Comparison of ENCODE assay signal across 20 cellular contexts in genomic region chr2:158656492-158657190, GRCh38.
A peak's percentile ranks its signal among the peaks of the same experiment; 100 is the strongest.
DNase-seq lines count a peak whose midpoint lies in the region; ATAC-seq and TF ChIP-seq lines count a peak whose summit lies in the region.
"Had no signal": no experiment of that assay in that cellular context is flagged by ENCODE, and none has a peak within 500 bp of the region (broad histone marks: within the 10 kb centered on the region; RNA-seq: fewer than 3 reads in every experiment).

No MANE protein-coding gene starts in this region.

- H3K9me1 ChIP-seq in IMR-90 (ENCODE audit: insufficient read depth, low read length): peaks cover 15% of the 10 kb centered on the region

- H2BK20ac ChIP-seq in IMR-90 (ENCODE audit: low read depth, low read length): no peak overlapping the region

- H3K23ac ChIP-seq in IMR-90 (ENCODE audit: low read depth, low read length): no peak overlapping the region

- no peak for TF ChIP-seq POLR2A in IMR-90 (IDR thresholded peaks at IDR 0.05; ENCODE audit: low read depth, low read length)

- POLR2A ChIA-PET in IMR-90 (lab: Charles Lee; ENCODE audit: unreplicated experiment): no interaction called here

- H4K8ac ChIP-seq in IMR-90 (ENCODE audit: low read depth in 2 of 2, low read length in 2 of 2): no peak overlapping the region

- CTCF ChIA-PET in IMR-90 (lab: Yijun Ruan, JAX): interaction anchor here (0.6 kb wide), 1 partner anchor 11 kb away, joined by 3 read pairs; no protein-coding TSS in a partner anchor

- H2AK5ac ChIP-seq in IMR-90 (ENCODE audit: low read depth, low read length): no peak overlapping the region

- no peak overlapping the region for H3K56ac ChIP-seq in IMR-90 (ENCODE audit: extremely low read depth, insufficient read depth, low read length)

- no peak overlapping the region for H2BK15ac ChIP-seq in IMR-90 (ENCODE audit: low read depth, low read length)

- WGBS in IMR-90 (ENCODE audit: extremely low coverage in 2 of 2, insufficient read length in 1 of 2), 2 experiments: 72% methylated on average over 5 of the region's 10 CpGs; no CpG with 5 or more reads in 1 of the 2 experiments

- no peak overlapping the region for H3K14ac ChIP-seq in IMR-90 (replicated peaks; ENCODE audit: low read depth, low read length)

- H3K27ac ChIP-seq in BLaER1 treated with 17β-estradiol and CSF1 and Interleukin-3, amounts not matched to agents 10 nM and 100 nM: peak overlapping the region in 5 of 11 experiments; percentile 10 to 70 (median 53); a peak in 6 of 22 replicates
- H3K27ac ChIP-seq in IMR-90 (ENCODE audit: insufficient read depth, low read length): no peak overlapping the region

- no peak for TF ChIP-seq CTCF in IMR-90 (conservative IDR thresholded peaks at IDR 0.05; ENCODE audit: low read depth, low read length)

- H3K4ac ChIP-seq in IMR-90 (ENCODE audit: low read depth, low read length): no peak overlapping the region

- H4K5ac ChIP-seq in IMR-90 (ENCODE audit: low read depth, low read length): no peak overlapping the region

- no peak overlapping the region for H3K18ac ChIP-seq in IMR-90 (ENCODE audit: low read depth, low read length)

- no TSS peak for BruUV-seq in IMR-90 (replicated peaks; lab: Mats Ljungman, UMichigan)

- no peak overlapping the region for H2BK120ac ChIP-seq in IMR-90 (ENCODE audit: low read depth, low read length)

- no peaks in the 10 kb centered on the region for H4K20me1 ChIP-seq in BLaER1 treated with 17β-estradiol and CSF1 and Interleukin-3, amounts not matched to agents 10 nM and 100 nM
- H4K20me1 ChIP-seq in IMR-90 (ENCODE audit: insufficient read depth, low read length): no peaks in the 10 kb centered on the region

- in situ Hi-C loops in IMR-90 (cut with MboI; ENCODE audit: low sequenced_read_pairs): no loop called here

- H2BK5ac ChIP-seq in IMR-90 (ENCODE audit: low read depth, low read length, poor library complexity, severe bottlenecking): no peak overlapping the region

- TF ChIP-seq RAD21 in IMR-90 (IDR thresholded peaks at IDR 0.05; ENCODE audit: low read length): no peak

- H3K4me2 ChIP-seq in BLaER1 treated with 17β-estradiol and CSF1 and Interleukin-3, amounts not matched to agents 10 nM and 100 nM: peak overlapping the region in 10 of 11 experiments; percentile 12 to 84 (median 77); a peak in 18 of 22 replicates
- H3K4me2 ChIP-seq in IMR-90 (ENCODE audit: low read depth, low read length): no peak overlapping the region

- H4K91ac ChIP-seq in IMR-90 (ENCODE audit: insufficient read depth, low read depth, low read length): no peak overlapping the region

- peak overlapping the region in 4 of 11 experiments; percentile 27 to 58 (median 54); a peak in 6 of 22 replicates for H3K9ac ChIP-seq in BLaER1 treated with 17β-estradiol and CSF1 and Interleukin-3, amounts not matched to agents 10 nM and 100 nM
- no peak overlapping the region for H3K9ac ChIP-seq in IMR-90 (ENCODE audit: low read depth, low read length)

- H2AK9ac ChIP-seq in IMR-90 (replicated peaks; ENCODE audit: low read depth, low read length, poor library complexity): no peak overlapping the region

- H3K79me1 ChIP-seq in IMR-90 (ENCODE audit: low read depth in 1 of 2, low read length in 2 of 2): no peaks in the 10 kb centered on the region

- DNase-seq in IMR-90 (no peak), myocyte (ENCODE audit: low read depth) (peak; percentile 54), sciatic nerve (ENCODE audit: low spot score) (no peak), cardiac septum (ENCODE audit: low spot score) (no peak)
- no peak for DNase-seq in activated naive CD4-positive, alpha-beta T cell treated with anti-CD3 and anti-CD28 coated beads, Interleukin-2, amount 50 U/mL, for 16 hours
- DNase-seq: AML-193, DMS53, GDM1, H7, MV-4-11, NCI-H1105 treated with DMSO at 0.1 percent for 48 hours, NCI-H2081, NCI-H2171, NCI-H446, NCI-H526 treated with DMSO at 0.1 percent for 48 hours, OCI-M1, Right ventricle myocardium superior had no signal

- peak overlapping the region; percentile 37 for H2AFZ ChIP-seq in IMR-90 (replicated peaks; ENCODE audit: low read length, poor library complexity)

- H3K27me3 ChIP-seq in BLaER1 treated with 17β-estradiol and CSF1 and Interleukin-3, amounts not matched to agents 10 nM and 100 nM: no peaks in the 10 kb centered on the region
- no peaks in the 10 kb centered on the region for H3K27me3 ChIP-seq in IMR-90 (ENCODE audit: control insufficient read depth, insufficient read depth, low read length)

- intact Hi-C loops in IMR-90 (cut with micrococcal nuclease) (no loop called here), sciatic nerve (cut with DNase I) (no loop called here), cardiac septum (cut with DNase I) (no loop called here)

- ATAC-seq in IMR-90 (ENCODE audit: low read depth) (no peak), sciatic nerve (peak; percentile 11), GM18502 (IDR thresholded peaks at IDR 0.05; ENCODE audit: poor library complexity, unreplicated experiment) (no peak), GM19324 (IDR thresholded peaks at IDR 0.05; ENCODE audit: low FRiP score, unreplicated experiment) (no peak)

- H3K9me3 ChIP-seq in BLaER1 treated with 17β-estradiol and CSF1 and Interleukin-3, amounts not matched to agents 10 nM and 100 nM (replicated peaks in 1 of 11): no peaks in the 10 kb centered on the region
- no peaks in the 10 kb centered on the region for H3K9me3 ChIP-seq in IMR-90 (ENCODE audit: control insufficient read depth, insufficient read depth, low read length)

- H3K36me3 ChIP-seq in BLaER1 treated with 17β-estradiol and CSF1 and Interleukin-3, amounts not matched to agents 10 nM and 100 nM: peaks cover 0 to 18% (median 8%) of the 10 kb centered on the region in 11 experiments; a peak in 11 of 22 replicates
- H3K36me3 ChIP-seq in IMR-90 (ENCODE audit: control insufficient read depth, insufficient read depth, low read length): peaks cover 5% of the 10 kb centered on the region

- dilution Hi-C loops in IMR-90 (cut with HindIII; ENCODE audit: low sequenced_read_pairs, unreplicated experiment): no loop called here

- peaks cover 0 to 41% (median 26%) of the 10 kb centered on the region in 10 experiments; a peak in 16 of 20 replicates for H3K4me1 ChIP-seq in BLaER1 treated with 17β-estradiol and CSF1 and Interleukin-3, amounts not matched to agents 10 nM and 100 nM
- H3K4me1 ChIP-seq in IMR-90 (ENCODE audit: control insufficient read depth, insufficient read depth, low read length): no peaks in the 10 kb centered on the region

- no peak overlapping the region for H3K4me3 ChIP-seq in BLaER1 treated with 17β-estradiol and CSF1 and Interleukin-3, amounts not matched to agents 10 nM and 100 nM
- H3K4me3 ChIP-seq in IMR-90 (ENCODE audit: insufficient read depth, low read depth, low read length): no peak overlapping the region

TF ChIP-seq in IMR-90, 13 proteins besides CTCF, POLR2A, EP300 and RAD21:
- TF ChIP-seq BHLHE40 (IDR thresholded peaks at IDR 0.05; ENCODE audit: low read depth, low read length) (no peak), MAFK (IDR thresholded peaks at IDR 0.05; ENCODE audit: low read depth, low read length) (no peak), FOS (IDR thresholded peaks at IDR 0.05; ENCODE audit: low read depth, low read length) (no peak), CHD1 (IDR thresholded peaks at IDR 0.05; ENCODE audit: low read depth, low read length) (no peak), SMC3 (IDR thresholded peaks at IDR 0.05; ENCODE audit: low read depth, low read length) (no peak), ELK1 (IDR thresholded peaks at IDR 0.05; ENCODE audit: borderline replicate concordance, low read depth, low read length) (no peak), NFE2L2 (IDR thresholded peaks at IDR 0.05; ENCODE audit: low read depth, low read length) (no peak), CEBPB (IDR thresholded peaks at IDR 0.05; ENCODE audit: low read depth, low read length) (no peak), RCOR1 (IDR thresholded peaks at IDR 0.05; ENCODE audit: insufficient replicate concordance, low read length) (no peak), MXI1 (IDR thresholded peaks at IDR 0.05; ENCODE audit: borderline replicate concordance, low read depth, low read length) (no peak), RFX5 (IDR thresholded peaks at IDR 0.05; ENCODE audit: low read depth, low read length) (no peak), MAZ (IDR thresholded peaks at IDR 0.05; ENCODE audit: borderline replicate concordance, low read depth, low read length) (no peak), USF2 (IDR thresholded peaks at IDR 0.05; ENCODE audit: low read depth, low read length) (no peak)
